ENCODE assay signal across 25 cellular contexts in the genomic region with DNA sequence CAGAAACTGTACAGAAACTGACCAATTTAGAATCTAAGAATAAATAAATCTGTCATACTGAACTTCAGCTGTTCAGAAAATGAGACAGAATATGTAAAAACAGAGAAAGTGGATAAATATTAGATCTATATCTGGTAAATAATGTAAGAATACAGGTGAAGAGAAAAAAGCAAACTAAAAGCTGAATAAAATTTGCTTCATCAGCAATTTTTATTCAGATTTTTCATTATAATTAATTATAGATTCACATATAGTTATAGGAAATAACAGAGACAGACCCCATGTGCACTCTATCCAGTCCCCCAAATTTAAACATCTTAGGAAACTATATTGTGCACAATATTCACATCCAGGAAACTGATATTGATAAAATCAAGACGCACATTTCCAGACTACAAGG.
"Had no signal": no experiment of that assay in that cellular context is flagged by ENCODE, and none has a peak within 500 bp of the region (broad histone marks: within the 10 kb centered on the region; RNA-seq: fewer than 3 reads in every experiment).

No MANE protein-coding gene starts in this region.

- H3K27ac ChIP-seq: colonic mucosa, epithelial cell of prostate, esophagus squamous epithelium, gastroesophageal sphincter, heart left ventricle, hepatocyte, lower lobe of right lung had no signal

- H3K9me3 ChIP-seq: colonic mucosa, esophagus squamous epithelium, gastroesophageal sphincter, heart left ventricle, lower lobe of right lung had no signal

- FAIRE-seq: endometrium, frontal cortex had no signal

- H3K36me3 ChIP-seq: colonic mucosa, esophagus squamous epithelium, gastroesophageal sphincter, heart left ventricle, lower lobe of right lung had no signal

- H3K4me2 ChIP-seq: hepatocyte had no signal

- DNase-seq: colonic mucosa; cortex of kidney; effector CD8-positive, alpha-beta T cell; effector memory CD8-positive, alpha-beta T cell; endodermal cell; esophagus squamous epithelium; foreskin fibroblast; heart left ventricle; hypothalamus; immature natural killer cell; islet precursor cell; kidney; kidney glomerular epithelial cell; left colon; left ventricle myocardium superior; lower lobe of right lung; mesenchymal stem cell; midbrain had no signal

- H3K79me2 ChIP-seq: hepatocyte had no signal

- ATAC-seq: effector memory CD8-positive, alpha-beta T cell; esophagus mucosa; gastroesophageal sphincter; heart left ventricle; left colon; left lobe of liver; left ventricle myocardium superior; lower lobe of right lung had no signal

- H3K4me1 ChIP-seq: colonic mucosa, esophagus squamous epithelium, gastroesophageal sphincter, heart left ventricle, lower lobe of right lung had no signal

- H3K4me3 ChIP-seq: colonic mucosa, esophagus squamous epithelium, gastroesophageal sphincter, heart left ventricle, hepatocyte, lower lobe of right lung had no signal

- H3K27me3 ChIP-seq: colonic mucosa, esophagus squamous epithelium, gastroesophageal sphincter, heart left ventricle, hepatocyte had no signal

- H2AFZ ChIP-seq: hepatocyte had no signal
